In the genomic region with DNA sequence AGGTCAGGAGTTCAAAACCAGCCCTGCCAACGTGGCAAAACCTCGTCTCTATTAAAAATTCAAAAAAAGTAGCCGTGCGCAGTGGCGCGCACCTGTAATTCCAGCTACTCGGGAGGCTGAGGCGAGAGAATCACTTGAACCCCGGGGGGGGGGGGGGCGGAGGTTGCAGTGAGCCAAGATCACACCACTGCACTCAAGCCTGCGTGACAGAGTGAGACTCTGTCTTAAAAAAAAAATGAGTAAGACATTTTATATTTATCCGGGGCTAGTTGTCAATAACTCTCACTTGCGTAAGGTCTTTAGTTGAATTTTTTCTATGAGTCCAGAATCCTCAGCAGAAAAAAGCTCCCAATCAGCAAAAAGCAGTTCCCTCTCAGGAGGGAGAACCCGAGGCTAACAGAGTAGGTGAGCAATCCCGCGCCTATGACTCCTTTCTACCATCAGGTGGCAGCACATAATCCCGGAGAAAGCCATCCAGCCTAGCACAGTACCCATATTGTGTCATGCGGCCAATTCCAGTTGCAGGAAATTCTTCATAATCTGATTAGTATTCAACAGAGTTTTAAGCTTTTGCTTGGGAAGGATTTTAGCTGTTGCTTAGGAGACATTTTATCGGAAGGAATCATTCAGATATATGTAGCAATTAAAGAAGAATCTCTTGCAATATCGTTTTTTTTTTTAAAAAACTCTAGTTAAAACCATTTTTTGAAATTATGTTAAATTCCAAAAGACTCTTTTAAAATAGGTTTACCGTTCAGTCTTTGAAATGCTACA, we compare ENCODE assay signal across 8 cellular contexts. TPM values are rescaled to one million over a fixed set of nuclear protein-coding genes. Genes with fewer than 3 reads are reported as not detected.
A peak's percentile ranks its signal among the peaks of the same experiment; 100 is the strongest.
DNase-seq lines count a peak whose midpoint lies in the region; ATAC-seq and TF ChIP-seq lines count a peak whose summit lies in the region.

No MANE protein-coding gene starts in this region.

- H3K9me3 ChIP-seq in BE2C, result no peaks in the 10 kb centered on the region

- no peaks in the 10 kb centered on the region for H3K36me3 Mint-ChIP-seq in activated B cell treated with CpG ODN at 0.5 μM for 24 hours (ENCODE audit: low read depth)

- H3K27me3 ChIP-seq in BE2C, result no peaks in the 10 kb centered on the region
- no peaks in the 10 kb centered on the region for H3K27me3 ChIP-seq in kidney epithelial cell (ENCODE audit: control insufficient read depth, insufficient read depth, low read length)

- POLR2A ChIA-PET in activated B cell treated with CpG ODN at 0.5 μM for 24 hours (lab: Charles Lee), result no interaction called here

- TF ChIP-seq CTCF in BE2C (IDR thresholded peaks at IDR 0.05; ENCODE audit: low read depth, low read length) (peak; percentile 96), activated B cell treated with CpG ODN at 0.5 μM for 24 hours (IDR thresholded peaks at IDR 0.05) (peak; percentile 62), kidney epithelial cell (IDR thresholded peaks at IDR 0.05; ENCODE audit: insufficient read depth, low read length, poor library complexity, severe bottlenecking) (peak; percentile 93)

- peaks cover 14% of the 10 kb centered on the region for H3K27me3 Mint-ChIP-seq in activated B cell treated with CpG ODN at 0.5 μM for 24 hours

- no peak overlapping the region for H3K27ac ChIP-seq in caudate nucleus (ENCODE audit: low read depth, low read length)

- peak; percentile 99 for ATAC-seq in GM19025 (IDR thresholded peaks at IDR 0.05; ENCODE audit: low read depth, unreplicated experiment)
- peak; percentile 99 for ATAC-seq in HG03139 (IDR thresholded peaks at IDR 0.05; ENCODE audit: unreplicated experiment)
- ATAC-seq in activated B cell treated with CpG ODN at 0.5 μM for 24 hours (ENCODE audit: low read depth), result peak; percentile 94

- DNase-seq in BE2C (peak; percentile 79), NCI-H2196 treated with DMSO at 0.1 percent for 48 hours (lab: John Stamatoyannopoulos, UW; ENCODE audit: unreplicated experiment) (peak; percentile 66), activated B cell treated with CpG ODN at 0.5 μM for 24 hours (peak; percentile 19), caudate nucleus (lab: John Stamatoyannopoulos, UW) (peak in 57 of 61 donors; percentile 6 to 94 (median 64)), kidney epithelial cell (ENCODE audit: low read depth) (peak; percentile 38)
- peak; percentile 36 for DNase-seq in stimulated activated CD4-positive, alpha-beta T cell treated with anti-CD3 and anti-CD28 coated beads, Interleukin-2, amount 100 ng/mL, for 4 hours (ENCODE audit: low read depth)

- H3K27ac Mint-ChIP-seq in activated B cell treated with CpG ODN at 0.5 μM for 24 hours, result no peak overlapping the region

- no peak overlapping the region for H3K4me3 Mint-ChIP-seq in activated B cell treated with CpG ODN at 0.5 μM for 24 hours

- intact Hi-C loops in activated B cell treated with CpG ODN at 0.5 μM for 24 hours (cut with micrococcal nuclease), result loop anchor here (1.0 to 5.0 kb wide), 3 partner anchors 79 to 197 kb away; no protein-coding TSS in a partner anchor

- no peak overlapping the region for H3K4me3 ChIP-seq in BE2C (ENCODE audit: low read depth, low read length)
- H3K4me3 ChIP-seq in kidney epithelial cell (ENCODE audit: low read depth, low read length), result no peak overlapping the region

- peaks cover 4% of the 10 kb centered on the region for H3K4me1 Mint-ChIP-seq in activated B cell treated with CpG ODN at 0.5 μM for 24 hours

- CTCF ChIA-PET in activated B cell treated with CpG ODN at 0.5 μM for 24 hours (lab: Charles Lee), result interaction anchor here (0.6 to 2.4 kb wide), 13 partner anchors 7 to 1156 kb away, joined by 3 to 15 read pairs (median 3); partner anchors contain the start of gene IDH1

- no peaks in the 10 kb centered on the region for H3K9me3 Mint-ChIP-seq in activated B cell treated with CpG ODN at 0.5 μM for 24 hours

- H3K36me3 ChIP-seq in BE2C (no peaks in the 10 kb centered on the region), kidney epithelial cell (ENCODE audit: control insufficient read depth, insufficient read depth, low read length) (no peaks in the 10 kb centered on the region)

- H3K4me1 ChIP-seq in BE2C, result no peaks in the 10 kb centered on the region; the same call in 1 of the 2 replicates

RNA-seq across cellular contexts. Expression of gene CRYGA, which starts 11.9 kb away (rescaled TPM):
- polyA plus RNA-seq in BE2C (2012; ENCODE audit: insufficient read depth, insufficient read length, low read depth), result not detected
- total RNA-seq in activated B cell treated with CpG ODN at 0.5 μM for 24 hours (not detected in 2 replicates), kidney epithelial cell (not detected in 2 replicates)

RNA-seq across cellular contexts. Expression of gene C2orf80, which starts 14.6 kb away (rescaled TPM):
- not detected for polyA plus RNA-seq in BE2C (2012; ENCODE audit: insufficient read depth, insufficient read length, low read depth)
- total RNA-seq in activated B cell treated with CpG ODN at 0.5 μM for 24 hours (not detected in 2 replicates), kidney epithelial cell (not detected in 2 replicates)

RNA-seq across cellular contexts. Expression of gene CRYGB, which starts 29.3 kb away (rescaled TPM):
- polyA plus RNA-seq in BE2C (2012; ENCODE audit: insufficient read depth, insufficient read length, low read depth), result not detected
- total RNA-seq in activated B cell treated with CpG ODN at 0.5 μM for 24 hours, result not detected in 2 replicates
- not detected in 2 replicates for total RNA-seq in kidney epithelial cell

RNA-seq across cellular contexts. Expression of gene CRYGC, which starts 45.6 kb away (rescaled TPM):
- not detected for polyA plus RNA-seq in BE2C (2012; ENCODE audit: insufficient read depth, insufficient read length, low read depth)
- total RNA-seq in activated B cell treated with CpG ODN at 0.5 μM for 24 hours, result not detected in 2 replicates
- not detected in 2 replicates for total RNA-seq in kidney epithelial cell

RNA-seq across cellular contexts. Expression of gene CRYGD, which starts 50.9 kb away (rescaled TPM):
- polyA plus RNA-seq in BE2C (2012; ENCODE audit: insufficient read depth, insufficient read length, low read depth), result 33.2 TPM
- not detected in 2 replicates for total RNA-seq in activated B cell treated with CpG ODN at 0.5 μM for 24 hours
- not detected in 2 replicates for total RNA-seq in kidney epithelial cell

Comparison
In these comparisons a context has a peak if more than half of its experiments do, and no peak if none do; other contexts are left out.
1. DNase-seq: peak in every context shown above with its lines; median percentile 79 in BE2C; 66 in NCI-H2196 treated with DMSO at 0.1 percent for 48 hours; 64 in caudate nucleus; 38 in kidney epithelial cell; 36 in stimulated activated CD4-positive, alpha-beta T cell treated with anti-CD3 and anti-CD28 coated beads, Interleukin-2, amount 100 ng/mL, for 4 hours; 19 in activated B cell treated with CpG ODN at 0.5 μM for 24 hours.